In genomic region chr9:127426756-127427155, GRCh38 we compare ENCODE assay signal across 1 cellular context.
TF ChIP-seq lines count a peak whose summit lies in the region.

No MANE protein-coding gene starts in this region.

TF ChIP-seq in SK-N-SH, 30 proteins besides CTCF, POLR2A, EP300 and RAD21:
- TF ChIP-seq MAX (IDR thresholded peaks at IDR 0.05; ENCODE audit: low read depth) (no peak), TCF12 (IDR thresholded peaks at IDR 0.05) (no peak), TEAD4 (IDR thresholded peaks at IDR 0.05; ENCODE audit: borderline replicate concordance, insufficient read depth) (no peak), MXI1 (IDR thresholded peaks at IDR 0.05; ENCODE audit: low read depth, low read length) (no peak), RXRA (IDR thresholded peaks at IDR 0.05; ENCODE audit: borderline replicate concordance, low read depth) (no peak), SMC3 (IDR thresholded peaks at IDR 0.05; ENCODE audit: low read depth, low read length) (no peak), CHD2 (IDR thresholded peaks at IDR 0.05; ENCODE audit: low read length, partially characterized antibody) (no peak), TAF1 (IDR thresholded peaks at IDR 0.05; ENCODE audit: borderline replicate concordance, low read depth, low read length) (no peak), GABPA (IDR thresholded peaks at IDR 0.05; ENCODE audit: low read depth) (no peak), RFX5 (IDR thresholded peaks at IDR 0.05; ENCODE audit: low read length) (no peak), USF1 (IDR thresholded peaks at IDR 0.05; ENCODE audit: borderline replicate concordance, low read depth) (no peak), JUND (IDR thresholded peaks at IDR 0.05) (no peak), NFIC (IDR thresholded peaks at IDR 0.05; ENCODE audit: borderline replicate concordance) (no peak), POLR2AphosphoS5 (IDR thresholded peaks at IDR 0.05; ENCODE audit: low read depth, low read length) (no peak)
TF ChIP-seq in SK-N-SH: peak in this region for 0.
